1 cellular context compared by ENCODE assay signal in the genomic region with DNA sequence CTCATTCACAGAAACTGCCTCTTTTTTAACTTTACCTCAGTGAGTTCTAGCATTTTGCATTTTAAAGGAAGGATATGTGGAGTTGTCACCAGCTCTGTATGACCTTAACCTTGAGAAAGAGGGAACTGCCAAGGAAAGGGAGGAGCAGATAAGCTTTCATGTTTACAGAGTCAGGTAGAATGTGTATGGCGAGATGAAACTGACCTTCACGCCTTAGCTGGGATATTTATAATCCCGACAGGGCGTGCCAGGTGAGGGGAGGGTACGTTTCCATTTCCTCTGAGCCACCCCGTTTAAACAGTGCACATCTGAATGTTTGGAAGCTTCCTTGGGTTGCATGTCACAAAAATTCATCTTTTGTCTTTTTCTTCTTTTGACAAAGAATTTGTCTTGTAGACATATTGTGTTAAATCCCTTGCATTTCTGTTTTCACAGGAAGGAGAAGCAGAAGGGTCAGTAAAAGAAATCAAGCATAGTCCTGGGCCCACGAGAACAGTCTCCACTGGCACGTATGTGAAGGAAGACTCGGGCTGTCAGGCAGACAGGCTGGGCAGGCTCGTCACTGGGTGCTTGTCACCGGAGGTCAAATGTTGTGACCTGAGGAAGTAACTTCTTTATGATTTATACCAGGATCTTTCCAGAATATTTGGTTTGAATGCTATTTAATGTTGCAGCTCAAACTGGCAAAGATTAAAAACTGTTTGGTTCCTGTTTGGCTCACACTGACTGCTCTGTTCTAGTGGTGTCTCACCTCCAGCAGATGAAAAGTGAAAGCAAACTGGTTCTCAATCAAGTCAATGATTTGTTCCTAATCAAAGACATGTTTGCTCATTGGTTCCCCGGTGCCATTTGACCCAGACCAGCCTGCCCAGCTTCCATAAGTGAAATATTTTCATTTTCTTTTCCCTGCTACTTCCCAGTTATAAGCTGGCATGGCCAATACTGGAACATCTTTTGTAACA.
TF ChIP-seq lines count a peak whose summit lies in the region.

No MANE protein-coding gene starts in this region.

TF ChIP-seq in SK-N-SH, 30 proteins besides CTCF, POLR2A, EP300 and RAD21 (continued from another document):
- TF ChIP-seq PBX3 (IDR thresholded peaks at IDR 0.05), result no peak
- TF ChIP-seq YY1 (IDR thresholded peaks at IDR 0.05; ENCODE audit: low read depth), result no peak
- no peak for TF ChIP-seq TAF1 (IDR thresholded peaks at IDR 0.05; ENCODE audit: borderline replicate concordance, low read depth, low read length)
